In genomic region chr11:62974848-62975522, GRCh38 we compare ENCODE assay signal across 8 cellular contexts. TPM values are rescaled to one million over a fixed set of nuclear protein-coding genes. Genes with fewer than 3 reads are reported as not detected.
DNase-seq lines count a peak whose midpoint lies in the region; ATAC-seq and TF ChIP-seq lines count a peak whose summit lies in the region.

No MANE protein-coding gene starts in this region.

- H4K20me1 ChIP-seq in OCI-LY7 (ENCODE audit: insufficient read depth, low read length): no peaks in the 10 kb centered on the region

- peaks cover 87% of the 10 kb centered on the region for H3K27me3 Mint-ChIP-seq in Calu3 (ENCODE audit: unreplicated experiment)

- no peaks in the 10 kb centered on the region for H3K4me1 ChIP-seq in OCI-LY7 (ENCODE audit: insufficient read depth, low read length, poor library complexity, severe bottlenecking)

- no peaks in the 10 kb centered on the region for H3K36me3 Mint-ChIP-seq in Calu3 (ENCODE audit: insufficient read depth, unreplicated experiment)

- intact Hi-C loops in Calu3 (cut with micrococcal nuclease; ENCODE audit: unreplicated experiment): loop anchor here (1.0 kb wide), 1 partner anchor 66 kb away; no protein-coding TSS in a partner anchor
- intact Hi-C loops in OCI-LY7 (cut with micrococcal nuclease; ENCODE audit: unreplicated experiment): loop anchor here (1.0 kb wide), 1 partner anchor 69 kb away; no protein-coding TSS in a partner anchor

- no peak overlapping the region for H3K27ac Mint-ChIP-seq in Calu3 (ENCODE audit: unreplicated experiment)

- no peak overlapping the region for H3K4me3 Mint-ChIP-seq in Calu3 (ENCODE audit: low read depth, unreplicated experiment)

- H3K36me3 ChIP-seq in OCI-LY7 (ENCODE audit: insufficient read depth, low read length): no peaks in the 10 kb centered on the region

- TF ChIP-seq POLR2A in erythroblast (IDR thresholded peaks at IDR 0.05; ENCODE audit: low read length): no peak

- POLR2A ChIA-PET in HEK293T (lab: Yijun Ruan, JAX): interaction anchor here (0.6 to 1.5 kb wide), 3 partner anchors 94 to 134 kb away, joined by 3 to 4 read pairs (median 4); partner anchors contain the start of gene SLC3A2
- POLR2A ChIA-PET in OCI-LY7 (lab: Charles Lee): no interaction called here

- H3K4me2 ChIP-seq in OCI-LY7 (ENCODE audit: low read length): no peak overlapping the region

- H3K27ac ChIP-seq in OCI-LY7 (ENCODE audit: low read depth, low read length, poor library complexity, severe bottlenecking): no peak overlapping the region

- DNase-seq in Calu3 (peak; percentile 66), HEK293T (ENCODE audit: extremely low spot score) (peak; percentile 77), OCI-LY7 (ENCODE audit: low spot score) (peak; percentile 38), erythroblast (lab: John Stamatoyannopoulos, UW) (peak; percentile 55 to 59), renal cortical epithelial cell (ENCODE audit: low read depth) (peak; percentile 7), AG20443 (ENCODE audit: low spot score) (no peak)
- DNase-seq in central memory CD4-positive, alpha-beta T cell: no peak

- TF ChIP-seq CTCF in Calu3 (IDR thresholded peaks at IDR 0.05; ENCODE audit: unreplicated experiment) (peak; percentile 48), OCI-LY7 (conservative IDR thresholded peaks at IDR 0.05; ENCODE audit: low read length) (peak; percentile 70)

- no peak for ATAC-seq in GM18861 (IDR thresholded peaks at IDR 0.05; ENCODE audit: unreplicated experiment)

- H3K9me2 ChIP-seq in OCI-LY7 (ENCODE audit: insufficient read depth, low read length): no peaks in the 10 kb centered on the region

- H3K4me3 ChIP-seq in OCI-LY7 (ENCODE audit: low read depth, low read length, poor library complexity, severe bottlenecking): no peak overlapping the region

- CTCF ChIA-PET in Calu3 (lab: Charles Lee): interaction anchor here (0.7 to 2.9 kb wide), 10 partner anchors 12 to 69 kb away, joined by 3 to 27 read pairs (median 4); no protein-coding TSS in a partner anchor
- CTCF ChIA-PET in HEK293T (lab: Yijun Ruan, JAX): interaction anchor here (0.5 to 3.1 kb wide), 23 partner anchors 11 to 316 kb away, joined by 3 to 25 read pairs (median 5); no protein-coding TSS in a partner anchor
- CTCF ChIA-PET in OCI-LY7 (lab: Charles Lee; ENCODE audit: unreplicated experiment): interaction anchor here (1.3 kb wide), 1 partner anchor 69 kb away, joined by 3 read pairs; no protein-coding TSS in a partner anchor

- H2AFZ ChIP-seq in OCI-LY7 (ENCODE audit: low read length): no peak overlapping the region

- no peaks in the 10 kb centered on the region for H3K79me2 ChIP-seq in OCI-LY7 (ENCODE audit: insufficient read depth, low read depth, low read length)

- no peaks in the 10 kb centered on the region for H3K9me3 Mint-ChIP-seq in Calu3 (ENCODE audit: low read depth, unreplicated experiment)

- BruUV-seq in Calu3 (replicated peaks; lab: Mats Ljungman, UMichigan) (no TSS peak), OCI-LY7 (replicated peaks; lab: Mats Ljungman, UMichigan) (no TSS peak)

- no peaks in the 10 kb centered on the region for H3K4me1 Mint-ChIP-seq in Calu3 (ENCODE audit: low read depth, unreplicated experiment)

- H3K9me3 ChIP-seq in OCI-LY7 (ENCODE audit: low read length): no peaks in the 10 kb centered on the region

TF ChIP-seq in HEK293T, 16 proteins besides CTCF, POLR2A, EP300 and RAD21:
- TF ChIP-seq SP1 (IDR thresholded peaks at IDR 0.05): no peak
- no peak for TF ChIP-seq BHLHE40 (IDR thresholded peaks at IDR 0.05; ENCODE audit: borderline replicate concordance)
- no peak for TF ChIP-seq CTBP1 (IDR thresholded peaks at IDR 0.05; ENCODE audit: borderline replicate concordance)
- no peak for TF ChIP-seq FOXA1 (IDR thresholded peaks at IDR 0.05)
- no peak for TF ChIP-seq L3MBTL2 (conservative IDR thresholded peaks at IDR 0.05)
- TF ChIP-seq HDGF (IDR thresholded peaks at IDR 0.05; ENCODE audit: borderline replicate concordance): no peak
- TF ChIP-seq ELF4 (IDR thresholded peaks at IDR 0.05): no peak
- TF ChIP-seq FOXM1 (IDR thresholded peaks at IDR 0.05; ENCODE audit: borderline replicate concordance): no peak
- TF ChIP-seq TARDBP (IDR thresholded peaks at IDR 0.05): no peak
- TF ChIP-seq ZNF384 (IDR thresholded peaks at IDR 0.05): no peak
- no peak for TF ChIP-seq LEF1 (IDR thresholded peaks at IDR 0.05; ENCODE audit: borderline replicate concordance)
- no peak for TF ChIP-seq PKNOX1 (IDR thresholded peaks at IDR 0.05)
- TF ChIP-seq SUZ12 (IDR thresholded peaks at IDR 0.05): no peak
- no peak for TF ChIP-seq NFRKB (IDR thresholded peaks at IDR 0.05)
- TF ChIP-seq ARNT (IDR thresholded peaks at IDR 0.05): no peak
- no peak for TF ChIP-seq FOXK2 (IDR thresholded peaks at IDR 0.05)

RNA-seq across cellular contexts. Expression of gene SLC22A6, which starts 9.8 kb away (rescaled TPM):
- total RNA-seq in Calu3 (2022): not detected in 2 replicates
- not detected in 2 replicates for total RNA-seq in OCI-LY7 (2014; rRNA removed; shearing (Covaris generic))
- total RNA-seq in OCI-LY7 (2022): not detected in 2 replicates
- total RNA-seq in renal cortical epithelial cell: not detected in 2 replicates

RNA-seq across cellular contexts. Expression of gene SLC22A8, which starts 40.7 kb away (rescaled TPM):
- not detected in 2 replicates for total RNA-seq in Calu3 (2022)
- not detected in 2 replicates for total RNA-seq in OCI-LY7 (2014; rRNA removed; shearing (Covaris generic))
- not detected in 2 replicates for total RNA-seq in OCI-LY7 (2022)
- not detected in 2 replicates for total RNA-seq in renal cortical epithelial cell

RNA-seq across cellular contexts. Expression of gene CHRM1, which starts 53.8 kb away (rescaled TPM):
- total RNA-seq in Calu3 (2022): not detected in 2 replicates
- total RNA-seq in OCI-LY7 (2014; rRNA removed; shearing (Covaris generic)): not detected in 2 replicates
- not detected in 2 replicates for total RNA-seq in OCI-LY7 (2022)
- not detected in 2 replicates for total RNA-seq in renal cortical epithelial cell

Comparison
In these comparisons a context has a peak if more than half of its experiments do, and no peak if none do; other contexts are left out.
1. DNase-seq: peak in Calu3 (single experiment), HEK293T (single experiment), OCI-LY7 (single experiment), erythroblast (2 of 2) and renal cortical epithelial cell (single experiment); none in AG20443 (single experiment) and central memory CD4-positive, alpha-beta T cell (single experiment).